In the genomic region with DNA sequence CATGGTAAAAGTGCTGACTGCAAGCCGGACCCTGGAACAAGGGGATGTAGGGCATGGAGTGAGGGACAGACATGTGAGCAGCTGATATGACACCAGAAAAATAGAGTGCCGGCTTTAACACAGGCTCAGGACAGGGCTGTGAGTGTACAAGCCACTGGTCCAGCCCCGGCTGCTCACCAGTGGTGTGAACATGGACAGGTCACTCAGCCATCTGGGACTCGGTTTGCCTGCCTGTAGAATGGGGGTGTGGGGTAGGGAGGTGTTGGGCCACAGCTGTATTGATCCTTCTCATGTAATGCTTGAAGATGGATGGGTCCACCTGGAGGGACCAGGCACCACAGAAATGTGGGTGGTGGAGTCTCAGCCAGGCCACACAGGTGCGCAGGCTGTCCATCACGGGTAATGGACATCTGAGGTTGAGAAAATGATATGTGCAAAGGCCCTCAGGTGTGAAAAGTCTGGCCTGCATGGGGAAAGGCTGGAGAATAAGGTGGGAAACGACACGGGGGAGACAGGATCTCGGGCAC, we compare ENCODE assay signal across 1 cellular context.
TF ChIP-seq lines count a peak whose summit lies in the region.

No MANE protein-coding gene starts in this region.

TF ChIP-seq in H1, 55 proteins besides CTCF, POLR2A, EP300 and RAD21:
- TF ChIP-seq SP2 (IDR thresholded peaks at IDR 0.05; ENCODE audit: low read length): no peak
- no peak for TF ChIP-seq YY1 (IDR thresholded peaks at IDR 0.05; ENCODE audit: low read depth, low read length)
- no peak for TF ChIP-seq BACH1 (IDR thresholded peaks at IDR 0.05; ENCODE audit: low read length)
- no peak for TF ChIP-seq TBP (IDR thresholded peaks at IDR 0.05; ENCODE audit: low read depth, low read length)
- no peak for TF ChIP-seq TAF7 (optimal IDR thresholded peaks at IDR 0.05; ENCODE audit: borderline replicate concordance, low read depth, low read length)
- no peak for TF ChIP-seq EGR1 (IDR thresholded peaks at IDR 0.05; ENCODE audit: borderline replicate concordance, low read depth, low read length)
- no peak for TF ChIP-seq CBX5 (IDR thresholded peaks at IDR 0.05; ENCODE audit: low read depth, low read length)
- no peak for TF ChIP-seq ATF3 (IDR thresholded peaks at IDR 0.05; ENCODE audit: insufficient read depth, low read depth, low read length)
- no peak for TF ChIP-seq RBBP5 (IDR thresholded peaks at IDR 0.05; ENCODE audit: borderline replicate concordance, low read depth, low read length)
